ENCODE assay signal across 9 cellular contexts in the genomic region with DNA sequence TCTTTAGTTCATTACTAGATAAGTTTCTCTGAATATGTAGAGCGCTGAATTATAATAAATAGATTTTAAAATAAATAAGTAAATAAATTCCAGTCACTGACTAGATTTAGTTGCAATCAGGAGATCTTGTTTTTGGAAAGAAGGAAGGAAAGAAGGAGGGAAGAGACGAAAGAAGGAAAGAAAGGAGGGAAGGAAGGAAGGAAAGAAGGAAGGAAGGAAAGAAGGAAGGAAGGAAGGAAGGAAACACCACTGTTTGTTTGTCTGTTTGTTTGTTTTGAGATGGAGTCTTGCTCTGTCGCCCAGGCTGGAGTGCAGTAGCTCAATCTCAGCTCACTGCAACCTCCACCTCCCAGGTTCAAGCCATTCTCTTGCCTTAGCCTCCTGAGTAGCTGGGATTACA. TPM values are rescaled to one million over a fixed set of nuclear protein-coding genes. Genes with fewer than 3 reads are reported as not detected.
"Had no signal": no experiment of that assay in that cellular context is flagged by ENCODE, and none has a peak within 500 bp of the region (broad histone marks: within the 10 kb centered on the region; RNA-seq: fewer than 3 reads in every experiment).

No MANE protein-coding gene starts in this region.

RNA-seq across cellular contexts. Expression of a gene that starts 51.7 kb away (rescaled TPM):
- total RNA-seq: OCI-LY7, PC-3, PC-9, Peyer's patch, Right ventricle myocardium inferior, Right ventricle myocardium superior, RPMI7951, SJSA1, SK-MEL-5 had no signal
